1 cellular context compared by ENCODE assay signal in the genomic region with DNA sequence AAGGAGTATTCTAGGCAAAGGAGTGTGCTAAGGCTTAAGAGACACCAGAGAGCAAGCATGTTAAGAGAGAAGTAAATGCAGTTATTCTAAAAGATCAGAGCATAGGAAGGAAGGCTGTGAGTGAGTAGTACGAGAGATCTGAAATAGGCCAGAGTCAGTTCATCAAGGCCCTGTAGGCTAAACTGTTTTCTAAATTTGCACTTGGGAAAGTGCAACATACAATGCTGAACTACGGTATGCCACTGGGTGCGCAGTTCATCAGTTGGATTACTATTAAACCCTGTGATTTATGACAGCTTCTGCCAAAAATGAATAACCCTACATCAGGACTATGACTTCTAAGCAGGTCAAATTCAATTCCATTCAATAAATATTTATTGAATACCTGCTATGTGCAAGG.
TF ChIP-seq lines count a peak whose summit lies in the region.

No MANE protein-coding gene starts in this region.

TF ChIP-seq in GM23338, 12 proteins besides CTCF, POLR2A, EP300 and RAD21 (continued from another document):
- TF ChIP-seq, protein P1, sequence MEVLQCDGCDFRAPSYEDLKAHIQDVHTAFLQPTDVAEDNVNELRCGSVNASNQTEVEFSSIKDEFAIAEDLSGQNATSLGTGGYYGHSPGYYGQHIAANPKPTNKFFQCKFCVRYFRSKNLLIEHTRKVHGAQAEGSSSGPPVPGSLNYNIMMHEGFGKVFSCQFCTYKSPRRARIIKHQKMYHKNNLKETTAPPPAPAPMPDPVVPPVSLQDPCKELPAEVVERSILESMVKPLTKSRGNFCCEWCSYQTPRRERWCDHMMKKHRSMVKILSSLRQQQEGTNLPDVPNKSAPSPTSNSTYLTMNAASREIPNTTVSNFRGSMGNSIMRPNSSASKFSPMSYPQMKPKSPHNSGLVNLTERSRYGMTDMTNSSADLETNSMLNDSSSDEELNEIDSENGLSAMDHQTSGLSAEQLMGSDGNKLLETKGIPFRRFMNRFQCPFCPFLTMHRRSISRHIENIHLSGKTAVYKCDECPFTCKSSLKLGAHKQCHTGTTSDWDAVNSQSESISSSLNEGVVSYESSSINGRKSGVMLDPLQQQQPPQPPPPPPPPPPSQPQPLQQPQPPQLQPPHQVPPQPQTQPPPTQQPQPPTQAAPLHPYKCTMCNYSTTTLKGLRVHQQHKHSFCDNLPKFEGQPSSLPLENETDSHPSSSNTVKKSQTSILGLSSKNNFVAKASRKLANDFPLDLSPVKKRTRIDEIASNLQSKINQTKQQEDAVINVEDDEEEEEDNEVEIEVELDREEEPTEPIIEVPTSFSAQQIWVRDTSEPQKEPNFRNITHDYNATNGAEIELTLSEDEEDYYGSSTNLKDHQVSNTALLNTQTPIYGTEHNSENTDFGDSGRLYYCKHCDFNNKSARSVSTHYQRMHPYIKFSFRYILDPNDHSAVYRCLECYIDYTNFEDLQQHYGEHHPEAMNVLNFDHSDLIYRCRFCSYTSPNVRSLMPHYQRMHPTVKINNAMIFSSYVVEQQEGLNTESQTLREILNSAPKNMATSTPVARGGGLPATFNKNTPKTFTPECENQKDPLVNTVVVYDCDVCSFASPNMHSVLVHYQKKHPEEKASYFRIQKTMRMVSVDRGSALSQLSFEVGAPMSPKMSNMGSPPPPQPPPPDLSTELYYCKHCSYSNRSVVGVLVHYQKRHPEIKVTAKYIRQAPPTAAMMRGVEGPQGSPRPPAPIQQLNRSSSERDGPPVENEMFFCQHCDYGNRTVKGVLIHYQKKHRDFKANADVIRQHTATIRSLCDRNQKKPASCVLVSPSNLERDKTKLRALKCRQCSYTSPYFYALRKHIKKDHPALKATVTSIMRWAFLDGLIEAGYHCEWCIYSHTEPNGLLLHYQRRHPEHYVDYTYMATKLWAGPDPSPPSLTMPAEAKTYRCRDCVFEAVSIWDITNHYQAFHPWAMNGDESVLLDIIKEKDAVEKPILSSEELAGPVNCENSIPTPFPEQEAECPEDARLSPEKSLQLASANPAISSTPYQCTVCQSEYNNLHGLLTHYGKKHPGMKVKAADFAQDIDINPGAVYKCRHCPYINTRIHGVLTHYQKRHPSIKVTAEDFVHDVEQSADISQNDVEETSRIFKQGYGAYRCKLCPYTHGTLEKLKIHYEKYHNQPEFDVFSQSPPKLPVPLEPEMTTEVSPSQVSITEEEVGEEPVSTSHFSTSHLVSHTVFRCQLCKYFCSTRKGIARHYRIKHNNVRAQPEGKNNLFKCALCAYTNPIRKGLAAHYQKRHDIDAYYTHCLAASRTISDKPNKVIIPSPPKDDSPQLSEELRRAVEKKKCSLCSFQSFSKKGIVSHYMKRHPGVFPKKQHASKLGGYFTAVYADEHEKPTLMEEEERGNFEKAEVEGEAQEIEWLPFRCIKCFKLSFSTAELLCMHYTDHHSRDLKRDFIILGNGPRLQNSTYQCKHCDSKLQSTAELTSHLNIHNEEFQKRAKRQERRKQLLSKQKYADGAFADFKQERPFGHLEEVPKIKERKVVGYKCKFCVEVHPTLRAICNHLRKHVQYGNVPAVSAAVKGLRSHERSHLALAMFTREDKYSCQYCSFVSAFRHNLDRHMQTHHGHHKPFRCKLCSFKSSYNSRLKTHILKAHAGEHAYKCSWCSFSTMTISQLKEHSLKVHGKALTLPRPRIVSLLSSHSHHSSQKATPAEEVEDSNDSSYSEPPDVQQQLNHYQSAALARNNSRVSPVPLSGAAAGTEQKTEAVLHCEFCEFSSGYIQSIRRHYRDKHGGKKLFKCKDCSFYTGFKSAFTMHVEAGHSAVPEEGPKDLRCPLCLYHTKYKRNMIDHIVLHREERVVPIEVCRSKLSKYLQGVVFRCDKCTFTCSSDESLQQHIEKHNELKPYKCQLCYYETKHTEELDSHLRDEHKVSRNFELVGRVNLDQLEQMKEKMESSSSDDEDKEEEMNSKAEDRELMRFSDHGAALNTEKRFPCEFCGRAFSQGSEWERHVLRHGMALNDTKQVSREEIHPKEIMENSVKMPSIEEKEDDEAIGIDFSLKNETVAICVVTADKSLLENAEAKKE (CRISPR knock-in tag; IDR thresholded peaks at IDR 0.05) = no peak
- TF ChIP-seq ZNF331 (CRISPR knock-in tag; IDR thresholded peaks at IDR 0.05; ENCODE audit: low read depth) = no peak
- no peak for TF ChIP-seq CREB1 (CRISPR knock-in tag; IDR thresholded peaks at IDR 0.05; ENCODE audit: low read depth)
- TF ChIP-seq ZNF114 (CRISPR knock-in tag; IDR thresholded peaks at IDR 0.05) = no peak
- no peak for TF ChIP-seq STAT1 (IDR thresholded peaks at IDR 0.05; ENCODE audit: unreplicated experiment)
- no peak for TF ChIP-seq JUNB (IDR thresholded peaks at IDR 0.05; ENCODE audit: unreplicated experiment)
- TF ChIP-seq ETS1 (IDR thresholded peaks at IDR 0.05) = no peak
- TF ChIP-seq NANOG (IDR thresholded peaks at IDR 0.05; ENCODE audit: borderline replicate concordance) = no peak
- TF ChIP-seq REST (IDR thresholded peaks at IDR 0.05; ENCODE audit: unreplicated experiment) = no peak
- no peak for TF ChIP-seq POLR2AphosphoS5 (IDR thresholded peaks at IDR 0.05; ENCODE audit: low read depth)
- no peak for TF ChIP-seq EZH2phosphoT487 (IDR thresholded peaks at IDR 0.05; ENCODE audit: unreplicated experiment)
